ENCODE assay signal across 9 cellular contexts in genomic region chr11:67355023-67355793, GRCh38. TPM values are rescaled to one million over a fixed set of nuclear protein-coding genes. Genes with fewer than 3 reads are reported as not detected.
DNase-seq lines count a peak whose midpoint lies in the region; ATAC-seq and TF ChIP-seq lines count a peak whose summit lies in the region.
"Had no signal": no experiment of that assay in that cellular context is flagged by ENCODE, and none has a peak within 500 bp of the region (broad histone marks: within the 10 kb centered on the region; RNA-seq: fewer than 3 reads in every experiment).

No MANE protein-coding gene starts in this region.

- H3K27me3 ChIP-seq in H9 (ENCODE audit: insufficient read depth, low read length), result no peaks in the 10 kb centered on the region

- no peaks in the 10 kb centered on the region for H3K79me2 ChIP-seq in H9 (ENCODE audit: insufficient read depth, low read length)

- ATAC-seq in stimulated activated effector memory CD8-positive, alpha-beta T cell treated with anti-CD3 and anti-CD28 coated beads, Interleukin-12 subunit alpha, Interleukin-12 subunit beta, amount 100 ng/mL, for 72 hours, result no peak
- ATAC-seq in GM18868 (IDR thresholded peaks at IDR 0.05; ENCODE audit: unreplicated experiment), result no peak

- peak overlapping the region in 1 of 2 experiments; percentile 85; a peak in 2 of 5 replicates for H3K4me3 Mint-ChIP-seq in H9
- peak overlapping the region; percentile 87 for H3K4me3 Mint-ChIP-seq in stimulated activated effector memory CD8-positive, alpha-beta T cell treated with anti-CD3 and anti-CD28 coated beads, Interleukin-12 subunit alpha, Interleukin-12 subunit beta, amount 100 ng/mL, for 72 hours

- no peak overlapping the region for H2BK15ac ChIP-seq in H9 (ENCODE audit: low read depth, low read length)

- H2AFZ ChIP-seq in H9 (ENCODE audit: low read length), result no peak overlapping the region

- peaks cover 19% of the 10 kb centered on the region for H3K27me3 Mint-ChIP-seq in H9 (ENCODE audit: low read depth)

- H3K36me3 Mint-ChIP-seq in H9 (ENCODE audit: insufficient read depth in 1 of 3, low read depth in 3 of 3), result no peaks in the 10 kb centered on the region
- peaks cover 18% of the 10 kb centered on the region for H3K36me3 Mint-ChIP-seq in stimulated activated effector memory CD8-positive, alpha-beta T cell treated with anti-CD3 and anti-CD28 coated beads, Interleukin-12 subunit alpha, Interleukin-12 subunit beta, amount 100 ng/mL, for 72 hours

- H3K4me2 ChIP-seq in H9 (ENCODE audit: insufficient read depth, insufficient read length, low read length), result no peak overlapping the region

- no peaks in the 10 kb centered on the region for H3K4me1 ChIP-seq in H9 (ENCODE audit: insufficient read depth, low read length)

- H3K18ac ChIP-seq in H9 (ENCODE audit: insufficient read length, low read depth, low read length), result no peak overlapping the region

- H2BK120ac ChIP-seq in H9 (ENCODE audit: low read depth, low read length, poor library complexity, severe bottlenecking), result no peak overlapping the region

- no peaks in the 10 kb centered on the region for H3K9me3 Mint-ChIP-seq in H9
- H3K9me3 Mint-ChIP-seq in stimulated activated effector memory CD8-positive, alpha-beta T cell treated with anti-CD3 and anti-CD28 coated beads, Interleukin-12 subunit alpha, Interleukin-12 subunit beta, amount 100 ng/mL, for 72 hours, result no peaks in the 10 kb centered on the region

- H4K91ac ChIP-seq in H9 (ENCODE audit: insufficient read length, low read depth, low read length), result no peak overlapping the region

- TF ChIP-seq CTCF in H9 (conservative IDR thresholded peaks at IDR 0.05) (no peak), WI38 (IDR thresholded peaks at IDR 0.05; ENCODE audit: low read depth, low read length) (no peak), GM13977 (IDR thresholded peaks at IDR 0.05; ENCODE audit: extremely low read depth, insufficient read depth, missing control alignments) (no peak)

- H3K4ac ChIP-seq in H9 (ENCODE audit: low read depth, low read length), result no peak overlapping the region

- no peak overlapping the region for H3T11ph ChIP-seq in H9 (ENCODE audit: low read length)

- H3K79me1 ChIP-seq in H9 (ENCODE audit: insufficient read depth, low read depth, low read length, poor library complexity, severe bottlenecking), result no peaks in the 10 kb centered on the region

- H4K20me1 ChIP-seq in H9 (ENCODE audit: control insufficient read depth, insufficient read depth, insufficient read length), result no peaks in the 10 kb centered on the region

- H3K9ac ChIP-seq in H9 (ENCODE audit: extremely low read depth, insufficient read length, low read length), result no peak overlapping the region

- H4K5ac ChIP-seq in H9 (ENCODE audit: insufficient read length, low read depth, low read length), result no peak overlapping the region

- peaks cover 14% of the 10 kb centered on the region for H3K23me2 ChIP-seq in H9 (ENCODE audit: insufficient read length, low read depth, low read length, poor library complexity, severe bottlenecking)

- H3K23ac ChIP-seq in H9 (ENCODE audit: insufficient read length, low read depth, low read length), result no peak overlapping the region

- no peak overlapping the region for H3K14ac ChIP-seq in H9 (ENCODE audit: insufficient read depth, low read length)

- in situ Hi-C loops in GM13977 (cut with MboI; ENCODE audit: low pct_unique_long_range_greater_than_20kb, low sequenced_read_pairs, unreplicated experiment), result no loop called here

- no peak overlapping the region for H2BK12ac ChIP-seq in H9 (ENCODE audit: insufficient read length, low read depth, low read length)

- no peak overlapping the region for H2AK5ac ChIP-seq in H9 (ENCODE audit: insufficient read length, low read length)

- no peak overlapping the region for H2BK20ac ChIP-seq in H9 (ENCODE audit: low read depth, low read length, poor library complexity, severe bottlenecking)

- WGBS in H9 (ENCODE audit: extremely low coverage, insufficient read length, low lambda C conversion rate), result no CpG with 5 or more reads among the region's 11 CpGs

- peak overlapping the region; percentile 31 to 88 (median 63); a peak in 4 of 7 replicates for H3K27ac Mint-ChIP-seq in H9
- peak overlapping the region; percentile 97 for H3K27ac Mint-ChIP-seq in stimulated activated effector memory CD8-positive, alpha-beta T cell treated with anti-CD3 and anti-CD28 coated beads, Interleukin-12 subunit alpha, Interleukin-12 subunit beta, amount 100 ng/mL, for 72 hours

- no peak overlapping the region for H3K56ac ChIP-seq in H9 (ENCODE audit: insufficient read length, low read depth, low read length)

- no peak overlapping the region for H2BK5ac ChIP-seq in H9 (ENCODE audit: insufficient read length, low read length)

- no peaks in the 10 kb centered on the region for H3K9me3 ChIP-seq in H9 (ENCODE audit: control insufficient read depth, low read depth, low read length)

- peak overlapping the region; percentile 34 for H3K4me3 ChIP-seq in WI38 (ENCODE audit: low read depth, low read length)

- peaks cover 37 to 47% of the 10 kb centered on the region in 2 experiments for H3K4me1 Mint-ChIP-seq in H9
- H3K4me1 Mint-ChIP-seq in stimulated activated effector memory CD8-positive, alpha-beta T cell treated with anti-CD3 and anti-CD28 coated beads, Interleukin-12 subunit alpha, Interleukin-12 subunit beta, amount 100 ng/mL, for 72 hours, result peaks cover 63% of the 10 kb centered on the region

- H4K8ac ChIP-seq in H9 (replicated peaks; ENCODE audit: insufficient read length, low read depth, low read length), result no peak overlapping the region

- H3K27ac ChIP-seq in H9 (ENCODE audit: insufficient read length, low read depth, low read length), result no peak overlapping the region

- DNase-seq in H9, result no peak
- peak; percentile 1 for DNase-seq in iPS-NIHi7 (ENCODE audit: extremely low spot score)
- DNase-seq in stimulated activated effector memory CD8-positive, alpha-beta T cell treated with anti-CD3 and anti-CD28 coated beads, Interleukin-12 subunit alpha, Interleukin-12 subunit beta, amount 100 ng/mL, for 72 hours (ENCODE audit: low spot score in 2 of 2), result no peak
- no peak for DNase-seq in NOMO-1 (lab: John Stamatoyannopoulos, UW; ENCODE audit: unreplicated experiment in 2 of 2)
- DNase-seq in GM13977 (ENCODE audit: low spot score), result no peak
- no peak for DNase-seq in dermis blood vessel endothelial cell
- DNase-seq: Kasumi-1 had no signal

RNA-seq across cellular contexts. Expression of gene POLD4, which starts 1.9 kb away (rescaled TPM):
- total RNA-seq in H9 (2021) (19.5 and 22.3 TPM in 2 replicates), dermis blood vessel endothelial cell (41.8 and 54.1 TPM in 2 replicates)

RNA-seq across cellular contexts. Expression of gene CLCF1, which starts 18.2 kb away (rescaled TPM):
- 1.6 and 2.1 TPM in 2 replicates for total RNA-seq in H9 (2021)
- 2.0 and 3.0 TPM in 2 replicates for total RNA-seq in dermis blood vessel endothelial cell

RNA-seq across cellular contexts. Expression of gene RAD9A, which starts 36.6 kb away (rescaled TPM):
- 20.9 and 23.8 TPM in 2 replicates for total RNA-seq in H9 (2021)
- total RNA-seq in dermis blood vessel endothelial cell, result 5.2 and 5.6 TPM in 2 replicates

RNA-seq across cellular contexts. Expression of gene PPP1CA, which starts 46.5 kb away (rescaled TPM):
- 205 and 214 TPM in 2 replicates for total RNA-seq in H9 (2021)
- 297 and 318 TPM in 2 replicates for total RNA-seq in dermis blood vessel endothelial cell

RNA-seq across cellular contexts. Expression of gene TBC1D10C, which starts 48.7 kb away (rescaled TPM):
- total RNA-seq in H9 (2021) (0.28 and 0.44 TPM in 2 replicates), dermis blood vessel endothelial cell (0.34 and 0.42 TPM in 2 replicates)
